ENCODE assay signal across 16 cellular contexts in the genomic region with DNA sequence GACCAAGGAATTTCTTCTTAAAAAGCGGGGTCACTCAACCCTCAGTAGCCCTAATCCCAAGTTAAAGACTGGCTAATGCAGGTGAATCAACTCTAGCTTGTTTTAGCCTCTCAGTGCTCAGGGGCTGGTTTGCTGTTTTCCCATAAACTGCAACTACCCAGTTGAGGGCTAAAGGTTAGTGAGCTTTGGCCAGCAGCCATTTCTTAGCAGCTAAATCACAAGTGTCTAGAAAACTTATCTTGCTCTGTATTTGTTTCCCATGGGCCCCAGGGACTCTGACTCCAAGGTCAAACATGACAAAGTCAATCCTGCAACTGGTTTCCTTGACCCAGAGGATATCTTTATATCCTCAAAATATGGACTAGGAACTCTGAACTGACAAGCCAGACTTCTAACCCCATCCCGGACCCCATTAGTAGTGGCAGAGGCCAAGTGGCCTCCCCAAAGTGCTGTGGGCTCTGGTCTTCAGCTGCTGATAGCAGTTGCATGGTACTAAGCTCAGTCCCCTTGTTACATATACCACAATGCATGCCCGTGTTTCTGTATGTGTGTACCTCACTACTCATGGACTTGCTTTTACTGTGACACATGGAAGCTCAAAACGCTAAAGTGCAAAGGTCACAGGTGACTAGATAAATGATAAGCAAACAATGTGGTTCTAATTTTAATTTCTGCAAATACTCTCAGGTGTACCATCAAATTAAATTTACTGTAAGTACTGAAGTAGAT.
A peak's percentile ranks its signal among the peaks of the same experiment; 100 is the strongest.
DNase-seq lines count a peak whose midpoint lies in the region; ATAC-seq and TF ChIP-seq lines count a peak whose summit lies in the region.
"Had no signal": no experiment of that assay in that cellular context is flagged by ENCODE, and none has a peak within 500 bp of the region (broad histone marks: within the 10 kb centered on the region; RNA-seq: fewer than 3 reads in every experiment).

No MANE protein-coding gene starts in this region.

- peak; percentile 70 for DNase-seq in amniotic epithelial cell (ENCODE audit: low read depth)
- DNase-seq in left cardiac atrium, result peak; percentile 55
- no peak for DNase-seq in osteoblast (ENCODE audit: insufficient read length, low spot score, missing footprints)
- DNase-seq in DMS 273 (lab: John Stamatoyannopoulos, UW; ENCODE audit: unreplicated experiment), result no peak
- no peak for DNase-seq in endothelial cell (ENCODE audit: low spot score)
- DNase-seq: activated T-cell treated with anti-CD3 and anti-CD28 coated beads, Interleukin-2, amount 50 U/mL, for 24 hours; cerebellar nuclear complex; KBM-7; upper lobe of right lung had no signal

- peaks cover 0 to 10% of the 10 kb centered on the region in 2 donors for H3K4me1 ChIP-seq in mucosa of rectum (ENCODE audit: control insufficient read depth in 2 of 2, insufficient read depth in 2 of 2, low read length in 2 of 2)
- no peaks in the 10 kb centered on the region for H3K4me1 ChIP-seq in urinary bladder (ENCODE audit: insufficient read depth)
- peaks cover 2% of the 10 kb centered on the region for H3K4me1 ChIP-seq in osteoblast (ENCODE audit: insufficient read depth, low read length)

- H3K27ac ChIP-seq in mucosa of rectum (ENCODE audit: low read depth in 2 of 2, low read length in 2 of 2) (peak overlapping the region; percentile 25 to 66), urinary bladder (ENCODE audit: low read depth) (peak overlapping the region; percentile 66), osteoblast (ENCODE audit: low read depth, low read length) (no peak overlapping the region)
- H3K27ac ChIP-seq: C4-2B, epithelial cell of prostate, upper lobe of right lung had no signal

- no peaks in the 10 kb centered on the region for H3K27me3 ChIP-seq in mucosa of rectum (ENCODE audit: control insufficient read depth in 2 of 2, insufficient read depth in 2 of 2, low read length in 2 of 2)
- no peaks in the 10 kb centered on the region for H3K27me3 ChIP-seq in osteoblast (ENCODE audit: insufficient read depth, low read length)
- H3K27me3 ChIP-seq: upper lobe of right lung had no signal

- no peak overlapping the region for H3K27ac Mint-ChIP-seq in endothelial cell (ENCODE audit: unreplicated experiment)
- H3K27ac Mint-ChIP-seq: activated naive CD8-positive, alpha-beta T cell; activated T-cell treated with anti-CD3 and anti-CD28 coated beads, Interleukin-2, amount 50 U/mL, for 24 hours; stimulated activated effector memory CD8-positive, alpha-beta T cell treated with anti-CD3 and anti-CD28 coated beads, Interleukin-12 subunit alpha, Interleukin-12 subunit beta, amount 100 ng/mL, for 72 hours had no signal

- H3K36me3 Mint-ChIP-seq in endothelial cell (ENCODE audit: low read depth, unreplicated experiment), result no peaks in the 10 kb centered on the region
- H3K36me3 Mint-ChIP-seq: activated naive CD8-positive, alpha-beta T cell; stimulated activated effector memory CD8-positive, alpha-beta T cell treated with anti-CD3 and anti-CD28 coated beads, Interleukin-12 subunit alpha, Interleukin-12 subunit beta, amount 100 ng/mL, for 72 hours had no signal

- no peaks in the 10 kb centered on the region for H3K9me3 Mint-ChIP-seq in endothelial cell (ENCODE audit: unreplicated experiment)

- H3K36me3 ChIP-seq in mucosa of rectum (ENCODE audit: control insufficient read depth in 2 of 2, insufficient read depth in 2 of 2, low read length in 2 of 2) (no peaks in the 10 kb centered on the region), urinary bladder (ENCODE audit: insufficient read depth) (no peaks in the 10 kb centered on the region), osteoblast (ENCODE audit: insufficient read depth, low read length) (no peaks in the 10 kb centered on the region)
- H3K36me3 ChIP-seq: upper lobe of right lung had no signal

- H3K27me3 Mint-ChIP-seq in endothelial cell (ENCODE audit: unreplicated experiment), result no peaks in the 10 kb centered on the region
- H3K27me3 Mint-ChIP-seq: activated naive CD8-positive, alpha-beta T cell; activated T-cell treated with anti-CD3 and anti-CD28 coated beads, Interleukin-2, amount 50 U/mL, for 24 hours had no signal

- intact Hi-C loops in left cardiac atrium (cut with DNase I), result no loop called here

- no peaks in the 10 kb centered on the region for H3K9me3 ChIP-seq in mucosa of rectum (ENCODE audit: control insufficient read depth in 2 of 2, low read length in 2 of 2)
- H3K9me3 ChIP-seq in osteoblast (ENCODE audit: low read depth, low read length), result no peaks in the 10 kb centered on the region
- H3K9me3 ChIP-seq: upper lobe of right lung had no signal

- no peaks in the 10 kb centered on the region for H4K20me1 ChIP-seq in osteoblast (ENCODE audit: insufficient read depth, low read length)

- H3K79me2 ChIP-seq in osteoblast (ENCODE audit: insufficient read depth, low read length), result no peaks in the 10 kb centered on the region

- H3K4me3 ChIP-seq in mucosa of rectum (ENCODE audit: low read length in 2 of 2) (no peak overlapping the region), urinary bladder (ENCODE audit: low read depth, low read length) (no peak overlapping the region), osteoblast (ENCODE audit: insufficient read depth, low read length) (no peak overlapping the region)
- H3K4me3 ChIP-seq: upper lobe of right lung had no signal

- no peak for TF ChIP-seq CTCF in osteoblast (IDR thresholded peaks at IDR 0.05; ENCODE audit: extremely low read depth, low read depth, low read length)
- no peak for TF ChIP-seq CTCF in endothelial cell (IDR thresholded peaks at IDR 0.05; ENCODE audit: unreplicated experiment)

- no peak overlapping the region for H3K4me2 ChIP-seq in osteoblast (ENCODE audit: insufficient read depth, low read length)

- no peak overlapping the region for H3K4me3 Mint-ChIP-seq in endothelial cell (ENCODE audit: unreplicated experiment)
- H3K4me3 Mint-ChIP-seq: activated naive CD8-positive, alpha-beta T cell; activated T-cell treated with anti-CD3 and anti-CD28 coated beads, Interleukin-2, amount 50 U/mL, for 24 hours; stimulated activated effector memory CD8-positive, alpha-beta T cell treated with anti-CD3 and anti-CD28 coated beads, Interleukin-12 subunit alpha, Interleukin-12 subunit beta, amount 100 ng/mL, for 72 hours had no signal

- ATAC-seq in left cardiac atrium, result peak; percentile 57 to 65
- ATAC-seq: HCT116; stimulated activated effector memory CD8-positive, alpha-beta T cell treated with anti-CD3 and anti-CD28 coated beads, Interleukin-12 subunit alpha, Interleukin-12 subunit beta, amount 100 ng/mL, for 72 hours; upper lobe of right lung had no signal

- WGBS in urinary bladder, result 60% methylated on average over 4 of the region's 4 CpGs

- no peak overlapping the region for H2AFZ ChIP-seq in osteoblast (ENCODE audit: low read length)

- no peak overlapping the region for H3K9ac ChIP-seq in mucosa of rectum (ENCODE audit: low read depth in 1 of 2, low read length in 2 of 2)

- H3K4me1 Mint-ChIP-seq in endothelial cell (ENCODE audit: unreplicated experiment), result peaks cover 6% of the 10 kb centered on the region
- H3K4me1 Mint-ChIP-seq: stimulated activated effector memory CD8-positive, alpha-beta T cell treated with anti-CD3 and anti-CD28 coated beads, Interleukin-12 subunit alpha, Interleukin-12 subunit beta, amount 100 ng/mL, for 72 hours had no signal

Comparison
In these comparisons a context has a peak if more than half of its experiments do, and no peak if none do; other contexts are left out.
1. DNase-seq: peak in amniotic epithelial cell (single experiment) and left cardiac atrium (single experiment); none in osteoblast (single experiment), DMS 273 (single experiment) and endothelial cell (single experiment).